21 cellular contexts compared by ENCODE assay signal in genomic region chr22:44403930-44404329, GRCh38.
"Had no signal": no experiment of that assay in that cellular context is flagged by ENCODE, and none has a peak within 500 bp of the region (broad histone marks: within the 10 kb centered on the region; RNA-seq: fewer than 3 reads in every experiment).

No MANE protein-coding gene starts in this region.

- H3K27ac Mint-ChIP-seq: activated naive CD8-positive, alpha-beta T cell treated with anti-CD3 and anti-CD28 coated beads for 36 hours; activated T-helper 2 cell treated with anti-CD3 and anti-CD28 coated beads, Interferon-gamma antibody, Interleukin-2, Interleukin-4, amounts not matched to agents 10 μg/mL and 5 μg/mL and 100 μg/mL, durations not matched to agents 14 hours and 24 hours and 36 hours; naive thymus-derived CD4-positive, alpha-beta T cell; progenitor cell of endocrine pancreas had no signal

- H3K27me3 ChIP-seq: gastrocnemius medialis, heart right ventricle, neutrophil, right atrium auricular region, transverse colon had no signal

- H3K9me3 Mint-ChIP-seq: activated naive CD8-positive, alpha-beta T cell treated with anti-CD3 and anti-CD28 coated beads for 36 hours; activated T-helper 2 cell treated with anti-CD3 and anti-CD28 coated beads, Interferon-gamma antibody, Interleukin-2, Interleukin-4, amounts not matched to agents 10 μg/mL and 5 μg/mL and 100 μg/mL, durations not matched to agents 14 hours and 24 hours and 36 hours; central memory CD8-positive, alpha-beta T cell; naive thymus-derived CD4-positive, alpha-beta T cell had no signal

- DNase-seq: activated naive CD8-positive, alpha-beta T cell treated with anti-CD3 and anti-CD28 coated beads for 36 hours; amygdala; effector memory CD4-positive, alpha-beta T cell; gastrocnemius medialis; naive thymus-derived CD4-positive, alpha-beta T cell; small intestine; stimulated activated CD4-positive, alpha-beta T cell treated with anti-CD3 and anti-CD28 coated beads, Interleukin-4, amount 100 ng/mL, for 4 hours; stimulated activated CD8-positive, alpha-beta memory T cell treated with anti-CD3 and anti-CD28 coated beads, Interleukin-4, amount 100 ng/mL, for 48 hours; stimulated activated naive CD4-positive, alpha-beta T cell treated with Interleukin-2 at 50 U/mL for 16 hours; substantia nigra; transverse colon had no signal

- H3K27ac ChIP-seq: epithelial cell of prostate, gastrocnemius medialis, heart right ventricle, neutrophil, right atrium auricular region, SK-N-MC, transverse colon had no signal

- ATAC-seq: activated CD4-positive, CD25-positive, alpha-beta regulatory T cell treated with anti-CD3 and anti-CD28 coated beads, Interleukin-2, amount 50 U/mL, for 24 hours; gastrocnemius medialis; heart right ventricle; naive thymus-derived CD4-positive, alpha-beta T cell had no signal

- H3K4me3 Mint-ChIP-seq: activated naive CD8-positive, alpha-beta T cell treated with anti-CD3 and anti-CD28 coated beads for 36 hours; brain; central memory CD8-positive, alpha-beta T cell; naive thymus-derived CD4-positive, alpha-beta T cell had no signal

- H3K27me3 Mint-ChIP-seq: activated naive CD8-positive, alpha-beta T cell treated with anti-CD3 and anti-CD28 coated beads for 36 hours; central memory CD8-positive, alpha-beta T cell had no signal

- H3K4me1 ChIP-seq: gastrocnemius medialis, transverse colon had no signal

- H3K9me3 ChIP-seq: gastrocnemius medialis, heart right ventricle, neutrophil, right atrium auricular region, transverse colon had no signal

- H3K4me3 ChIP-seq: gastrocnemius medialis, heart right ventricle, right atrium auricular region, SK-N-MC, transverse colon had no signal

- H3K36me3 Mint-ChIP-seq: activated naive CD8-positive, alpha-beta T cell treated with anti-CD3 and anti-CD28 coated beads for 36 hours; brain; naive thymus-derived CD4-positive, alpha-beta T cell had no signal

- H3K36me3 ChIP-seq: gastrocnemius medialis, heart right ventricle, neutrophil, right atrium auricular region, transverse colon had no signal

- H3K4me1 Mint-ChIP-seq: activated naive CD8-positive, alpha-beta T cell treated with anti-CD3 and anti-CD28 coated beads for 36 hours; central memory CD8-positive, alpha-beta T cell; naive thymus-derived CD4-positive, alpha-beta T cell had no signal
